12 cellular contexts compared by ENCODE assay signal in the genomic region with DNA sequence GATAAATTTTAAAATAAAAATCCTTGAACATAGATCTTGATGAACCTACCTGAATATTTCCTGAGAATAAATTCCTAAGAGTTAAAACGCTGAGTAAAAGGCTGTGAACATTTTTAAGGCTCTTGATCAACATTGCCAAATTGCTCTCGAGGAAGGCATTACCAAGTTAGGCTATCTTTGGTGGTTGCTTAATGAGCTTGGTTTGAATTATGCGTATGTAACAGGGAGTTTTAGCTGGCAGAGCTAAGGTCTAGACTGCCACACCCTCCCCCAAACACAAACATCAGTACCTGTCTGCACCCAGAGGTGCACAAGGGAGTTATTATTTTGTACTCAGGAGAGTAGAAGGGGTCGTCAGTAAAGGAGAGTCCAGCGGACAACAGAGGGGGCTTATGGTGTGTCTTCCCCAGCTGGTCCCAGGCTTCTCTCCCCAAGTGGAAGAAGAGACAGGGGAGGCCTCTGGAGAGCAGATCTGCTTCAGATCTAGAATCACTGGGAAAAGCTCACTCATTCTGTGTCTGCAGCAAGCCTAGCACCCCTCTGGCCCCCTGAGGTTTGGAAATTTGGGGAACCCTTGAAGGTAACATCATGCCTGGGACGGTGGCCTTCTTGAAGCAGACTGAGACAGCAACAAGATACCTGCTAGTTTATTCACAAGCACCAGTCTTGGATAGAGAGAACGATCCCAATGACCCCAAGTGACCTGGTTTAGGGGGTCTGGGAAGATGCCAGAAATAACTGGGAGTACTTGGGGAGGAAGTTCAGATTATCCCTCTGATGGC.
DNase-seq lines count a peak whose midpoint lies in the region; ATAC-seq and TF ChIP-seq lines count a peak whose summit lies in the region.
"Had no signal": no experiment of that assay in that cellular context is flagged by ENCODE, and none has a peak within 500 bp of the region (broad histone marks: within the 10 kb centered on the region; RNA-seq: fewer than 3 reads in every experiment).

No MANE protein-coding gene starts in this region.

- POLR2A ChIA-PET in HEK293 (lab: Yijun Ruan, JAX): no interaction called here
- POLR2A ChIA-PET in activated CD4-positive, alpha-beta memory T cell treated with anti-CD3 and anti-CD28 coated beads for 36 hours (lab: Charles Lee): interaction anchor here (1.3 to 7.0 kb wide), 6 partner anchors 9 to 197 kb away, joined by 3 to 92 read pairs (median 4); a partner anchor contains a TSS

- intact Hi-C loops in activated CD4-positive, alpha-beta memory T cell treated with anti-CD3 and anti-CD28 coated beads for 36 hours (cut with micrococcal nuclease): loop anchor here (5.0 to 10.0 kb wide), 5 partner anchors 182 to 657 kb away; no protein-coding TSS in a partner anchor
- intact Hi-C loops in natural killer cell (cut with micrococcal nuclease): loop anchor here (5.0 kb wide), 1 partner anchor 182 kb away; no protein-coding TSS in a partner anchor

- peaks cover 13% of the 10 kb centered on the region for H3K36me3 Mint-ChIP-seq in activated T-cell treated with anti-CD3 and anti-CD28 coated beads, Interleukin-2, amount 50 U/mL, for 24 hours (ENCODE audit: low read depth)
- peaks cover 5% of the 10 kb centered on the region for H3K36me3 Mint-ChIP-seq in activated CD4-positive, alpha-beta memory T cell treated with anti-CD3 and anti-CD28 coated beads for 36 hours
- no peaks in the 10 kb centered on the region for H3K36me3 Mint-ChIP-seq in natural killer cell

- H3K4me1 Mint-ChIP-seq in activated T-cell treated with anti-CD3 and anti-CD28 coated beads, Interleukin-2, amount 50 U/mL, for 24 hours (ENCODE audit: low read depth): peaks cover 85% of the 10 kb centered on the region
- peaks cover 89% of the 10 kb centered on the region for H3K4me1 Mint-ChIP-seq in activated CD4-positive, alpha-beta memory T cell treated with anti-CD3 and anti-CD28 coated beads for 36 hours (ENCODE audit: low read depth)
- peaks cover 94 to 95% of the 10 kb centered on the region in 2 donors for H3K4me1 Mint-ChIP-seq in natural killer cell

- H3K36me3 ChIP-seq in HEK293 (ENCODE audit: control insufficient read depth in 2 of 2, insufficient read depth in 1 of 2, low read length in 2 of 2): no peaks in the 10 kb centered on the region

- H3K4me1 ChIP-seq in HEK293 (ENCODE audit: control insufficient read depth, insufficient read depth, low read length): no peaks in the 10 kb centered on the region

- H3K27ac Mint-ChIP-seq in activated T-cell treated with anti-CD3 and anti-CD28 coated beads, Interleukin-2, amount 50 U/mL, for 24 hours: no peak overlapping the region
- H3K27ac Mint-ChIP-seq in activated CD4-positive, alpha-beta memory T cell treated with anti-CD3 and anti-CD28 coated beads for 36 hours: peak overlapping the region; percentile 72
- H3K27ac Mint-ChIP-seq in natural killer cell: peak overlapping the region; percentile 97 to 100

- H3K4me3 ChIP-seq in HEK293 (ENCODE audit: low read depth, low read length): no peak overlapping the region

- CTCF ChIA-PET in HEK293 (lab: Yijun Ruan, JAX): no interaction called here
- CTCF ChIA-PET in activated CD4-positive, alpha-beta memory T cell treated with anti-CD3 and anti-CD28 coated beads for 36 hours (lab: Charles Lee): interaction anchor here (0.8 kb wide), 1 partner anchor 196 kb away, joined by 4 read pairs; no protein-coding TSS in a partner anchor

- peak; percentile 26 for DNase-seq in activated T-cell treated with anti-CD3 and anti-CD28 coated beads, Interleukin-2, amount 50 U/mL, for 24 hours
- DNase-seq in activated T-cell treated with anti-CD3 and anti-CD28 coated beads, Interleukin-2, amount 50 U/mL, for 1 hour: no peak
- no peak for DNase-seq in activated CD4-positive, alpha-beta memory T cell treated with anti-CD3 and anti-CD28 coated beads for 36 hours
- no peak for DNase-seq in natural killer cell
- DNase-seq in NCI-H2081 treated with DMSO at 0.1 percent for 48 hours (lab: John Stamatoyannopoulos, UW): no peak
- DNase-seq: KG1, NCI-H187 treated with DMSO at 0.1 percent for 48 hours, NCI-H510A treated with DMSO at 0.1 percent for 48 hours, PC-3 had no signal

- ATAC-seq in natural killer cell (no peak), GM18858 (IDR thresholded peaks at IDR 0.05; ENCODE audit: unreplicated experiment) (no peak), HG02678 (IDR thresholded peaks at IDR 0.05; ENCODE audit: unreplicated experiment) (no peak)
- ATAC-seq: PC-3 had no signal

- no peak overlapping the region for H3K27ac ChIP-seq in HEK293 (ENCODE audit: extremely low read depth, low read depth, low read length)

- no peaks in the 10 kb centered on the region for H3K27me3 Mint-ChIP-seq in activated T-cell treated with anti-CD3 and anti-CD28 coated beads, Interleukin-2, amount 50 U/mL, for 24 hours
- H3K27me3 Mint-ChIP-seq in activated CD4-positive, alpha-beta memory T cell treated with anti-CD3 and anti-CD28 coated beads for 36 hours: no peaks in the 10 kb centered on the region
- H3K27me3 Mint-ChIP-seq in natural killer cell (ENCODE audit: low read depth in 2 of 2): no peaks in the 10 kb centered on the region

- H3K4me3 Mint-ChIP-seq in activated T-cell treated with anti-CD3 and anti-CD28 coated beads, Interleukin-2, amount 50 U/mL, for 24 hours: no peak overlapping the region
- H3K4me3 Mint-ChIP-seq in activated CD4-positive, alpha-beta memory T cell treated with anti-CD3 and anti-CD28 coated beads for 36 hours: peak overlapping the region; percentile 18
- peak overlapping the region; percentile 98 for H3K4me3 Mint-ChIP-seq in natural killer cell

- H3K9me3 ChIP-seq in HEK293 (ENCODE audit: control insufficient read depth, insufficient read depth, low read depth, low read length): no peaks in the 10 kb centered on the region

- peaks cover 2% of the 10 kb centered on the region for H3K9me3 Mint-ChIP-seq in activated T-cell treated with anti-CD3 and anti-CD28 coated beads, Interleukin-2, amount 50 U/mL, for 24 hours
- H3K9me3 Mint-ChIP-seq in activated CD4-positive, alpha-beta memory T cell treated with anti-CD3 and anti-CD28 coated beads for 36 hours: no peaks in the 10 kb centered on the region
- no peaks in the 10 kb centered on the region for H3K9me3 Mint-ChIP-seq in natural killer cell

- no peak for TF ChIP-seq CTCF in HEK293 (tag by site-specific recombination; IDR thresholded peaks at IDR 0.05)
- no peak for TF ChIP-seq CTCF in natural killer cell (IDR thresholded peaks at IDR 0.05)

TF ChIP-seq in HEK293, 187 proteins besides CTCF, POLR2A, EP300 and RAD21:
- peak; percentile 76; the same call in 1 of the 2 replicates for TF ChIP-seq ZNF214 (tag by site-specific recombination; IDR thresholded peaks at IDR 0.05; ENCODE audit: borderline replicate concordance)
- TF ChIP-seq, protein P1, sequence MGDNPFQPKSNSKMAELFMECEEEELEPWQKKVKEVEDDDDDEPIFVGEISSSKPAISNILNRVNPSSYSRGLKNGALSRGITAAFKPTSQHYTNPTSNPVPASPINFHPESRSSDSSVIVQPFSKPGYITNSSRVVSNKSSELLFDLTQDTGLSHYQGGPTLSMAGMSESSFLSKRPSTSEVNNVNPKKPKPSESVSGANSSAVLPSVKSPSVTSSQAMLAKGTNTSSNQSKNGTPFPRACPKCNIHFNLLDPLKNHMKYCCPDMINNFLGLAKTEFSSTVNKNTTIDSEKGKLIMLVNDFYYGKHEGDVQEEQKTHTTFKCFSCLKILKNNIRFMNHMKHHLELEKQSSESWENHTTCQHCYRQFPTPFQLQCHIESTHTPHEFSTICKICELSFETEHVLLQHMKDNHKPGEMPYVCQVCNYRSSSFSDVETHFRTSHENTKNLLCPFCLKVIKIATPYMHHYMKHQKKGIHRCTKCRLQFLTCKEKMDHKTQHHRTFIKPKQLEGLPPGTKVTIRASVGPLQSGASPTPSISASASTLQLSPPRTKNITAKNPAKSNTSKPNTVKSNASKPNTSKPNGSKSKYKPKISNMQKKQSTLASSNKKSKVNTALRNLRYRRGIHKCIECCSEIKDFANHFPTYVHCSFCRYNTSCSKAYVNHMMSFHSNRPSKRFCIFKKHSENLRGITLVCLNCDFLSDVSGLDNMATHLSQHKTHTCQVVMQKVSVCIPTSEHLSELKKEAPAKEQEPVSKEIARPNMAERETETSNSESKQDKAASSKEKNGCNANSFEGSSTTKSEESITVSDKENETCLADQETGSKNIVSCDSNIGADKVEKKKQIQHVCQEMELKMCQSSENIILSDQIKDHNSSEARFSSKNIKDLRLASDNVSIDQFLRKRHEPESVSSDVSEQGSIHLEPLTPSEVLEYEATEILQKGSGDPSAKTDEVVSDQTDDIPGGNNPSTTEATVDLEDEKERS (tag by site-specific recombination; IDR thresholded peaks at IDR 0.05): no peak
TF ChIP-seq in HEK293: peak in this region for 1.
